In the genomic region with DNA sequence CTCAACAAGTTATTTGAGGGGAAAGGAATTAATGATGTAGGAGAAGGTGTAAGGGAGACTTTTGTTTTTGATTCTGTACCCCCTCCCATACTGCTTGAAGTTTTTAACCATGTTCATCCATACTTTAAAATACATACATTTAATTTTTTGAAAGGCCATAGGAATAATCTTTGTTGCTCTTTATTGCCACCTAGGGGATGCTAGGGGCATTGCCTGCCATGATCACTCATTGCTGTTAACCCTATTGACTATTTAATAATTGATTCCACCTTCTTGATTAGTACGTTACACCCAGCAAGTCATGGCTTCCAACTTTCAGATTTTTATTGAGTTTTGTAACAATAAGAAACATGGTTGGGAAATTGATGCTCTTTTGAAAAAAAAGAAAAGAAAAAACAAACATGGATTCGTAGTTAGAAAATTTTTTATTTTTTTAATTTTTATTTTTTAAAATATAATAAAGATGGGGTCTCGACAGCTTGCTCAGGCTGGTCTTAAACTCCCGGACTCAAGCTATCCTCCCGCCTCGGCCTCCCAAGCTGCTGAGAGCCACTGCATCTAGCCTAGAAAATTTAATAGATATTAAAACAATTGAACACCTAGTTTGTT, we compare ENCODE assay signal across 9 cellular contexts. TPM values are rescaled to one million over a fixed set of nuclear protein-coding genes. Genes with fewer than 3 reads are reported as not detected.
A peak's percentile ranks its signal among the peaks of the same experiment; 100 is the strongest.
DNase-seq lines count a peak whose midpoint lies in the region; ATAC-seq and TF ChIP-seq lines count a peak whose summit lies in the region.
"Had no signal": no experiment of that assay in that cellular context is flagged by ENCODE, and none has a peak within 500 bp of the region (broad histone marks: within the 10 kb centered on the region; RNA-seq: fewer than 3 reads in every experiment).

No MANE protein-coding gene starts in this region.

- no peak overlapping the region for H2AFZ ChIP-seq in hepatocyte

- TF ChIP-seq CTCF in hepatocyte (IDR thresholded peaks at IDR 0.05; ENCODE audit: poor library complexity), result peak; percentile 69

- no peaks in the 10 kb centered on the region for H3K9me3 ChIP-seq in hepatocyte (ENCODE audit: low read depth)

- no peaks in the 10 kb centered on the region for H3K36me3 ChIP-seq in hepatocyte (replicated peaks; ENCODE audit: insufficient read depth, low read depth)

- ATAC-seq in GM21619 (IDR thresholded peaks at IDR 0.05; ENCODE audit: unreplicated experiment), result peak; percentile 75

- no peak overlapping the region for H3K27ac ChIP-seq in hepatocyte
- H3K27ac ChIP-seq: skin epidermis had no signal

- H3K4me3 ChIP-seq in hepatocyte, result no peak overlapping the region
- H3K4me3 ChIP-seq: skin epidermis had no signal

- DNase-seq in DMS114 treated with DMSO at 0.1 percent for 48 hours (lab: John Stamatoyannopoulos, UW; ENCODE audit: unreplicated experiment) (peak; percentile 48), NCI-H748 treated with DMSO at 0.1 percent for 48 hours (lab: John Stamatoyannopoulos, UW) (peak; percentile 56), hepatocyte (ENCODE audit: low spot score) (peak; percentile 54), NCI-H1436 (lab: John Stamatoyannopoulos, UW) (no peak), NCI-H1048 (lab: John Stamatoyannopoulos, UW) (no peak)
- DNase-seq in activated gamma-delta T cell treated with anti-CD3 and anti-CD28 coated beads, Interleukin-2, amount 50 U/mL, for 16 hours (ENCODE audit: low read depth), result peak; percentile 18
- peak; percentile 22 for DNase-seq in stimulated activated CD8-positive, alpha-beta memory T cell treated with anti-CD3 and anti-CD28 coated beads, Interleukin-15, amount 100 ng/mL, for 1 hour (ENCODE audit: low read depth)

- H3K27me3 ChIP-seq in hepatocyte, result no peaks in the 10 kb centered on the region

- no peaks in the 10 kb centered on the region for H4K20me1 ChIP-seq in hepatocyte (ENCODE audit: insufficient read depth, poor library complexity, severe bottlenecking)

- H3K4me1 ChIP-seq in hepatocyte (ENCODE audit: insufficient read depth), result no peaks in the 10 kb centered on the region

- no peak overlapping the region for H3K4me2 ChIP-seq in hepatocyte

- H3K9me2 ChIP-seq in hepatocyte (replicated peaks; ENCODE audit: insufficient read depth), result no peaks in the 10 kb centered on the region

- H3K79me2 ChIP-seq in hepatocyte, result no peaks in the 10 kb centered on the region

- 45% methylated on average over 6 of the region's 6 CpGs for WGBS in hepatocyte (ENCODE audit: low lambda C conversion rate, missing lambda C conversion rate)

RNA-seq across cellular contexts. Expression of a gene that starts 8.5 kb away (rescaled TPM):
- total RNA-seq in hepatocyte, result 25.2 and 32.3 TPM in 2 replicates
- 37.7 and 41.1 TPM in 2 replicates for polyA plus RNA-seq in hepatocyte

Comparison
In these comparisons a context has a peak if more than half of its experiments do, and no peak if none do; other contexts are left out.
1. DNase-seq: peak in DMS114 treated with DMSO at 0.1 percent for 48 hours (single experiment), NCI-H748 treated with DMSO at 0.1 percent for 48 hours (single experiment), activated gamma-delta T cell treated with anti-CD3 and anti-CD28 coated beads, Interleukin-2, amount 50 U/mL, for 16 hours (single experiment), hepatocyte (single experiment) and stimulated activated CD8-positive, alpha-beta memory T cell treated with anti-CD3 and anti-CD28 coated beads, Interleukin-15, amount 100 ng/mL, for 1 hour (single experiment); none in NCI-H1436 (single experiment) and NCI-H1048 (single experiment).